In genomic region chr2:241820625-241821384, GRCh38 we compare ENCODE assay signal across 1 cellular context.
TF ChIP-seq lines count a peak whose summit lies in the region.

No MANE protein-coding gene starts in this region.

TF ChIP-seq in H1, 55 proteins besides CTCF, POLR2A, EP300 and RAD21:
- no peak for TF ChIP-seq MAX (IDR thresholded peaks at IDR 0.05)
- no peak for TF ChIP-seq CBX8 (IDR thresholded peaks at IDR 0.05; ENCODE audit: borderline replicate concordance, low read depth, low read length)
- TF ChIP-seq ATF2 (IDR thresholded peaks at IDR 0.05; ENCODE audit: low read length), result no peak
- TF ChIP-seq GTF2F1 (IDR thresholded peaks at IDR 0.05; ENCODE audit: borderline replicate concordance, low read depth, low read length), result no peak
- TF ChIP-seq SRF (IDR thresholded peaks at IDR 0.05; ENCODE audit: low read depth, low read length), result no peak
- no peak for TF ChIP-seq SP1 (IDR thresholded peaks at IDR 0.05; ENCODE audit: low read depth, low read length)
- TF ChIP-seq SIN3A (conservative IDR thresholded peaks at IDR 0.05 in 1 of 2, IDR thresholded peaks at IDR 0.05 in 1 of 2; ENCODE audit: low read depth in 1 of 2, low read length in 2 of 2), result no peak
- no peak for TF ChIP-seq TAF7 (optimal IDR thresholded peaks at IDR 0.05; ENCODE audit: borderline replicate concordance, low read depth, low read length)
- TF ChIP-seq BRCA1 (IDR thresholded peaks at IDR 0.05; ENCODE audit: low read depth, low read length), result no peak
